In the genomic region with DNA sequence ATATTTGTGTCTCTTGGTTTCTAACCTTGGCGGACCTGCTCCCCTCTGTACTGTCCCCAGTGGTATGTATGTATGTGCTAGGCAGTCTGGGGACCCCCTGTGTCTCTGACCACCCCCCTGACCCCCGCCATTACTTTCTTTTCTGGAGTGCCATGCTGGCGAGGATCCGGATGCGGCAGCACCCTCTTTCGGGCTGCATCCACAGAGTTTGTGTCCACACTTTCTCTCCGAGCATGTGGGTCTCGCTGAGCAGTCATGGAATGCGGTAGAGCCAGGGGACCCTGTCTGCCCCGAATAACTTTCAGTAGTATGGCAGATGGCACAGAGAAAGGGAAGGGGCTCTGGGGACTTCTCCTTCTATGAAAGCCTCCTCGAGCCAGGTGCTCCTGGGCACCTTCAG, we compare ENCODE assay signal across 26 cellular contexts. TPM values are rescaled to one million over a fixed set of nuclear protein-coding genes. Genes with fewer than 3 reads are reported as not detected.
DNase-seq lines count a peak whose midpoint lies in the region; ATAC-seq and TF ChIP-seq lines count a peak whose summit lies in the region.
"Had no signal": no experiment of that assay in that cellular context is flagged by ENCODE, and none has a peak within 500 bp of the region (broad histone marks: within the 10 kb centered on the region; RNA-seq: fewer than 3 reads in every experiment).

No MANE protein-coding gene starts in this region.

- H3K9me3 Mint-ChIP-seq in activated T-cell treated with anti-CD3 and anti-CD28 coated beads, Interleukin-2, amount 50 U/mL, for 24 hours = no peaks in the 10 kb centered on the region
- H3K9me3 Mint-ChIP-seq in activated T-cell treated with anti-CD3 and anti-CD28 coated beads, Interleukin-2, amount 50 U/mL, for 72 hours = no peaks in the 10 kb centered on the region
- no peaks in the 10 kb centered on the region for H3K9me3 Mint-ChIP-seq in activated T-helper 1 cell treated with anti-CD3 and anti-CD28 coated beads, Interleukin-12 subunit alpha, Interleukin-12 subunit beta, Interleukin-2, Interleukin-4 antibody, amounts not matched to agents 30 ng/mL and 10 ng/mL and 1 ng/mL, durations not matched to agents 14 hours and 24 hours and 36 hours
- H3K9me3 Mint-ChIP-seq in endothelial cell (ENCODE audit: unreplicated experiment) = no peaks in the 10 kb centered on the region
- no peaks in the 10 kb centered on the region for H3K9me3 Mint-ChIP-seq in stimulated activated naive B cell treated with anti-CD40 and anti-IgM and Interleukin-4, amounts not matched to agents 10 μg/mL and 1 μg/mL and 100 μg/mL, for 72 hours
- H3K9me3 Mint-ChIP-seq: CD14-positive monocyte, H9, HFFc6 had no signal

- peak overlapping the region; percentile 33 for H3K27ac Mint-ChIP-seq in activated T-cell treated with anti-CD3 and anti-CD28 coated beads, Interleukin-2, amount 50 U/mL, for 24 hours
- H3K27ac Mint-ChIP-seq in activated T-cell treated with anti-CD3 and anti-CD28 coated beads, Interleukin-2, amount 50 U/mL, for 72 hours = no peak overlapping the region
- peak overlapping the region; percentile 58 for H3K27ac Mint-ChIP-seq in activated T-helper 1 cell treated with anti-CD3 and anti-CD28 coated beads, Interleukin-12 subunit alpha, Interleukin-12 subunit beta, Interleukin-2, Interleukin-4 antibody, amounts not matched to agents 30 ng/mL and 10 ng/mL and 1 ng/mL, durations not matched to agents 14 hours and 24 hours and 36 hours
- H3K27ac Mint-ChIP-seq in endothelial cell (ENCODE audit: unreplicated experiment) = no peak overlapping the region
- H3K27ac Mint-ChIP-seq in stimulated activated naive B cell treated with anti-CD40 and anti-IgM and Interleukin-4, amounts not matched to agents 10 μg/mL and 1 μg/mL and 100 μg/mL, for 72 hours = peak overlapping the region; percentile 39
- H3K27ac Mint-ChIP-seq: HFFc6 had no signal

- peaks cover 42% of the 10 kb centered on the region for H3K4me1 Mint-ChIP-seq in activated T-cell treated with anti-CD3 and anti-CD28 coated beads, Interleukin-2, amount 50 U/mL, for 24 hours (ENCODE audit: low read depth)
- peaks cover 45% of the 10 kb centered on the region for H3K4me1 Mint-ChIP-seq in activated T-cell treated with anti-CD3 and anti-CD28 coated beads, Interleukin-2, amount 50 U/mL, for 72 hours (ENCODE audit: low read depth)
- H3K4me1 Mint-ChIP-seq in activated T-helper 1 cell treated with anti-CD3 and anti-CD28 coated beads, Interleukin-12 subunit alpha, Interleukin-12 subunit beta, Interleukin-2, Interleukin-4 antibody, amounts not matched to agents 30 ng/mL and 10 ng/mL and 1 ng/mL, durations not matched to agents 14 hours and 24 hours and 36 hours (ENCODE audit: low read depth) = peaks cover 43% of the 10 kb centered on the region
- peaks cover 10% of the 10 kb centered on the region for H3K4me1 Mint-ChIP-seq in endothelial cell (ENCODE audit: unreplicated experiment)
- peaks cover 12 to 23% of the 10 kb centered on the region in 2 donors for H3K4me1 Mint-ChIP-seq in stimulated activated naive B cell treated with anti-CD40 and anti-IgM and Interleukin-4, amounts not matched to agents 10 μg/mL and 1 μg/mL and 100 μg/mL, for 72 hours

- no peaks in the 10 kb centered on the region for H3K27me3 Mint-ChIP-seq in activated T-cell treated with anti-CD3 and anti-CD28 coated beads, Interleukin-2, amount 50 U/mL, for 24 hours
- no peaks in the 10 kb centered on the region for H3K27me3 Mint-ChIP-seq in activated T-cell treated with anti-CD3 and anti-CD28 coated beads, Interleukin-2, amount 50 U/mL, for 72 hours (ENCODE audit: low read depth)
- H3K27me3 Mint-ChIP-seq in activated T-helper 1 cell treated with anti-CD3 and anti-CD28 coated beads, Interleukin-12 subunit alpha, Interleukin-12 subunit beta, Interleukin-2, Interleukin-4 antibody, amounts not matched to agents 30 ng/mL and 10 ng/mL and 1 ng/mL, durations not matched to agents 14 hours and 24 hours and 36 hours (ENCODE audit: insufficient read depth) = no peaks in the 10 kb centered on the region
- peaks cover 5% of the 10 kb centered on the region for H3K27me3 Mint-ChIP-seq in endothelial cell (ENCODE audit: unreplicated experiment)
- no peaks in the 10 kb centered on the region for H3K27me3 Mint-ChIP-seq in stimulated activated naive B cell treated with anti-CD40 and anti-IgM and Interleukin-4, amounts not matched to agents 10 μg/mL and 1 μg/mL and 100 μg/mL, for 72 hours

- H3K36me3 Mint-ChIP-seq in activated T-cell treated with anti-CD3 and anti-CD28 coated beads, Interleukin-2, amount 50 U/mL, for 24 hours (ENCODE audit: low read depth) = peaks cover 67% of the 10 kb centered on the region
- peaks cover 0 to 6% of the 10 kb centered on the region in 2 donors for H3K36me3 Mint-ChIP-seq in activated T-cell treated with anti-CD3 and anti-CD28 coated beads, Interleukin-2, amount 50 U/mL, for 72 hours (ENCODE audit: insufficient read depth in 2 of 2)
- H3K36me3 Mint-ChIP-seq in activated T-helper 1 cell treated with anti-CD3 and anti-CD28 coated beads, Interleukin-12 subunit alpha, Interleukin-12 subunit beta, Interleukin-2, Interleukin-4 antibody, amounts not matched to agents 30 ng/mL and 10 ng/mL and 1 ng/mL, durations not matched to agents 14 hours and 24 hours and 36 hours (ENCODE audit: low read depth) = peaks cover 35% of the 10 kb centered on the region
- peaks cover 27% of the 10 kb centered on the region for H3K36me3 Mint-ChIP-seq in endothelial cell (ENCODE audit: low read depth, unreplicated experiment)
- H3K36me3 Mint-ChIP-seq in stimulated activated naive B cell treated with anti-CD40 and anti-IgM and Interleukin-4, amounts not matched to agents 10 μg/mL and 1 μg/mL and 100 μg/mL, for 72 hours = peaks cover 37 to 58% of the 10 kb centered on the region in 2 donors

- TF ChIP-seq CTCF in endothelial cell (IDR thresholded peaks at IDR 0.05; ENCODE audit: unreplicated experiment) = no peak

- no peak for DNase-seq in activated T-cell treated with anti-CD3 and anti-CD28 coated beads, Interleukin-2, amount 50 U/mL, for 24 hours
- no peak for DNase-seq in activated T-cell treated with anti-CD3 and anti-CD28 coated beads, Interleukin-2, amount 50 U/mL, for 72 hours
- no peak for DNase-seq in activated T-helper 1 cell treated with anti-CD3 and anti-CD28 coated beads, Interleukin-12 subunit alpha, Interleukin-12 subunit beta, Interleukin-2, Interleukin-4 antibody, amounts not matched to agents 30 ng/mL and 10 ng/mL and 1 ng/mL, durations not matched to agents 14 hours and 24 hours and 36 hours (ENCODE audit: low spot score)
- DNase-seq in endothelial cell (ENCODE audit: low spot score) = no peak
- no peak for DNase-seq in stimulated activated naive B cell treated with anti-CD40 and anti-IgM and Interleukin-4, amounts not matched to agents 10 μg/mL and 1 μg/mL and 100 μg/mL, for 72 hours
- DNase-seq: ACHN, BE2C, Calu3, DMS79 treated with DMSO at 0.1 percent for 48 hours, GF-D8, GM23248, H9, HFFc6, Kasumi-1, MV-4-11, NCI-H1105, NCI-H146, NCI-H1930, NCI-H2107, NCI-H524, SHP77 had no signal

- no peak overlapping the region for H3K4me3 Mint-ChIP-seq in activated T-cell treated with anti-CD3 and anti-CD28 coated beads, Interleukin-2, amount 50 U/mL, for 24 hours
- H3K4me3 Mint-ChIP-seq in activated T-cell treated with anti-CD3 and anti-CD28 coated beads, Interleukin-2, amount 50 U/mL, for 72 hours = no peak overlapping the region
- H3K4me3 Mint-ChIP-seq in activated T-helper 1 cell treated with anti-CD3 and anti-CD28 coated beads, Interleukin-12 subunit alpha, Interleukin-12 subunit beta, Interleukin-2, Interleukin-4 antibody, amounts not matched to agents 30 ng/mL and 10 ng/mL and 1 ng/mL, durations not matched to agents 14 hours and 24 hours and 36 hours = no peak overlapping the region
- peak overlapping the region; percentile 31 for H3K4me3 Mint-ChIP-seq in endothelial cell (ENCODE audit: unreplicated experiment)
- no peak overlapping the region for H3K4me3 Mint-ChIP-seq in stimulated activated naive B cell treated with anti-CD40 and anti-IgM and Interleukin-4, amounts not matched to agents 10 μg/mL and 1 μg/mL and 100 μg/mL, for 72 hours
- H3K4me3 Mint-ChIP-seq: CD14-positive monocyte, H9, HFFc6 had no signal

- ATAC-seq in activated T-cell treated with anti-CD3 and anti-CD28 coated beads, Interleukin-2, amount 50 U/mL, for 72 hours (replicated peaks in 1 of 2) = no peak
- ATAC-seq in stimulated activated naive B cell treated with anti-CD40 and anti-IgM and Interleukin-4, amounts not matched to agents 10 μg/mL and 1 μg/mL and 100 μg/mL, for 72 hours (replicated peaks) = no peak
- ATAC-seq in HG03342 (IDR thresholded peaks at IDR 0.05; ENCODE audit: unreplicated experiment) (no peak), GM19324 (IDR thresholded peaks at IDR 0.05; ENCODE audit: low FRiP score, unreplicated experiment) (no peak), HG02763 (IDR thresholded peaks at IDR 0.05; ENCODE audit: unreplicated experiment) (no peak)

- intact Hi-C loops in activated T-helper 1 cell treated with anti-CD3 and anti-CD28 coated beads, Interleukin-12 subunit alpha, Interleukin-12 subunit beta, Interleukin-2, Interleukin-4 antibody, amounts not matched to agents 30 ng/mL and 10 ng/mL and 1 ng/mL, durations not matched to agents 14 hours and 24 hours and 36 hours (cut with micrococcal nuclease) = loop anchor here (2.0 kb wide), 1 partner anchor 17 kb away; a partner anchor contains a TSS

RNA-seq across cellular contexts. Expression of a gene that starts 17.0 kb away (rescaled TPM):
- 10 to 100 TPM; 21.4 to 24.1 TPM for total RNA-seq in activated T-cell treated with anti-CD3 and anti-CD28 coated beads, Interleukin-2, amount 50 U/mL, for 72 hours
- 21.2 and 22.6 TPM in 2 replicates for total RNA-seq in activated T-helper 1 cell treated with anti-CD3 and anti-CD28 coated beads, Interleukin-12 subunit alpha, Interleukin-12 subunit beta, Interleukin-2, Interleukin-4 antibody, amounts not matched to agents 30 ng/mL and 10 ng/mL and 1 ng/mL, durations not matched to agents 14 hours and 24 hours and 36 hours
- 33.5 TPM for total RNA-seq in endothelial cell (ENCODE audit: unreplicated experiment)

RNA-seq across cellular contexts. Expression of a gene that starts 17.3 kb away (rescaled TPM):
- 100 to 1,000 TPM; 125 to 147 TPM for total RNA-seq in activated T-cell treated with anti-CD3 and anti-CD28 coated beads, Interleukin-2, amount 50 U/mL, for 72 hours
- total RNA-seq in activated T-helper 1 cell treated with anti-CD3 and anti-CD28 coated beads, Interleukin-12 subunit alpha, Interleukin-12 subunit beta, Interleukin-2, Interleukin-4 antibody, amounts not matched to agents 30 ng/mL and 10 ng/mL and 1 ng/mL, durations not matched to agents 14 hours and 24 hours and 36 hours = 152 and 165 TPM in 2 replicates
- 179 TPM for total RNA-seq in endothelial cell (ENCODE audit: unreplicated experiment)

RNA-seq across cellular contexts. Expression of a gene that starts 23.7 kb away (rescaled TPM):
- 1 to 10 TPM; 7.5 to 9.8 TPM for total RNA-seq in activated T-cell treated with anti-CD3 and anti-CD28 coated beads, Interleukin-2, amount 50 U/mL, for 72 hours
- 5.5 and 7.2 TPM in 2 replicates for total RNA-seq in activated T-helper 1 cell treated with anti-CD3 and anti-CD28 coated beads, Interleukin-12 subunit alpha, Interleukin-12 subunit beta, Interleukin-2, Interleukin-4 antibody, amounts not matched to agents 30 ng/mL and 10 ng/mL and 1 ng/mL, durations not matched to agents 14 hours and 24 hours and 36 hours
- 50.9 TPM for total RNA-seq in endothelial cell (ENCODE audit: unreplicated experiment)
- total RNA-seq: SK-MEL-5 had no signal

RNA-seq across cellular contexts. Expression of a gene that starts 45.7 kb away (rescaled TPM):
- 10 to 100 TPM; 10.6 to 12.9 TPM for total RNA-seq in activated T-cell treated with anti-CD3 and anti-CD28 coated beads, Interleukin-2, amount 50 U/mL, for 72 hours
- 11.6 and 13.0 TPM in 2 replicates for total RNA-seq in activated T-helper 1 cell treated with anti-CD3 and anti-CD28 coated beads, Interleukin-12 subunit alpha, Interleukin-12 subunit beta, Interleukin-2, Interleukin-4 antibody, amounts not matched to agents 30 ng/mL and 10 ng/mL and 1 ng/mL, durations not matched to agents 14 hours and 24 hours and 36 hours
- total RNA-seq in endothelial cell (ENCODE audit: unreplicated experiment) = 43.4 TPM

RNA-seq across cellular contexts. Expression of a gene that starts 51.6 kb away (rescaled TPM):
- 10 to 100 TPM; 39.1 to 50.6 TPM for total RNA-seq in activated T-cell treated with anti-CD3 and anti-CD28 coated beads, Interleukin-2, amount 50 U/mL, for 72 hours
- 77.8 and 78.1 TPM in 2 replicates for total RNA-seq in activated T-helper 1 cell treated with anti-CD3 and anti-CD28 coated beads, Interleukin-12 subunit alpha, Interleukin-12 subunit beta, Interleukin-2, Interleukin-4 antibody, amounts not matched to agents 30 ng/mL and 10 ng/mL and 1 ng/mL, durations not matched to agents 14 hours and 24 hours and 36 hours
- 16.2 TPM for total RNA-seq in endothelial cell (ENCODE audit: unreplicated experiment)

Comparison
In these comparisons a context has a peak if more than half of its experiments do, and no peak if none do; other contexts are left out.
1. H3K27ac Mint-ChIP-seq: peak in activated T-cell treated with anti-CD3 and anti-CD28 coated beads, Interleukin-2, amount 50 U/mL, for 24 hours (single experiment), activated T-helper 1 cell treated with anti-CD3 and anti-CD28 coated beads, Interleukin-12 subunit alpha, Interleukin-12 subunit beta, Interleukin-2, Interleukin-4 antibody, amounts not matched to agents 30 ng/mL and 10 ng/mL and 1 ng/mL, durations not matched to agents 14 hours and 24 hours and 36 hours (single experiment) and stimulated activated naive B cell treated with anti-CD40 and anti-IgM and Interleukin-4, amounts not matched to agents 10 μg/mL and 1 μg/mL and 100 μg/mL, for 72 hours (single experiment); none in activated T-cell treated with anti-CD3 and anti-CD28 coated beads, Interleukin-2, amount 50 U/mL, for 72 hours (single experiment) and endothelial cell (single experiment).